15 cellular contexts compared by ENCODE assay signal in genomic region chr11:36214976-36215687, GRCh38.
"Had no signal": no experiment of that assay in that cellular context is flagged by ENCODE, and none has a peak within 500 bp of the region (broad histone marks: within the 10 kb centered on the region; RNA-seq: fewer than 3 reads in every experiment).

No MANE protein-coding gene starts in this region.

- H3K4me3 Mint-ChIP-seq: activated T-cell treated with anti-CD3 and anti-CD28 coated beads, Interleukin-2, amount 50 U/mL, for 4 hours; endodermal cell; natural killer cell treated with Interleukin-12 subunit alpha and Interleukin-12 subunit beta and Interleukin-15 and Interleukin-18, amount 100 ng/mL, for 72 hours; T-helper 17 cell had no signal

- H3K4me1 ChIP-seq: ascending aorta had no signal

- ATAC-seq: activated T-cell treated with anti-CD3 and anti-CD28 coated beads, Interleukin-2, amount 50 U/mL, for 4 hours; left colon; natural killer cell treated with Interleukin-12 subunit alpha and Interleukin-12 subunit beta and Interleukin-15 and Interleukin-18, amount 100 ng/mL, for 72 hours; T-helper 17 cell had no signal

- DNase-seq: activated CD4-positive, alpha-beta T cell treated with anti-CD3 and anti-CD28 coated beads, Interleukin-2, amount 50 U/mL, for 48 hours; activated CD4-positive, CD25-positive, alpha-beta regulatory T cell treated with anti-CD3 and anti-CD28 coated beads, Interleukin-2, amount 50 U/mL, for 72 hours; activated gamma-delta T cell treated with Interleukin-2 at 50 U/mL for 16 hours; activated T-cell treated with anti-CD3 and anti-CD28 coated beads, Interleukin-2, amount 50 U/mL, for 4 hours; central memory CD4-positive, alpha-beta T cell; dermis blood vessel endothelial cell; endodermal cell; left colon; ovary; stimulated activated CD4-positive, alpha-beta T cell treated with anti-CD3 and anti-CD28 coated beads, Interleukin-2, amount 100 ng/mL, for 48 hours; stimulated activated naive CD4-positive, alpha-beta T cell treated with Interleukin-2 at 50 U/mL for 16 hours; T-helper 17 cell had no signal

- H3K4me3 ChIP-seq: ascending aorta, ovary, suprapubic skin had no signal

- H3K4me1 Mint-ChIP-seq: endodermal cell, T-helper 17 cell had no signal

- H3K36me3 ChIP-seq: ascending aorta, ovary had no signal

- H3K27me3 ChIP-seq: ascending aorta, ovary, suprapubic skin had no signal

- H3K9me3 ChIP-seq: ovary had no signal

- H3K27ac ChIP-seq: ascending aorta, ovary had no signal

- H3K27ac Mint-ChIP-seq: endodermal cell; natural killer cell treated with Interleukin-12 subunit alpha and Interleukin-12 subunit beta and Interleukin-15 and Interleukin-18, amount 100 ng/mL, for 72 hours; T-helper 17 cell had no signal
